In genomic region chr16:68234188-68235104, GRCh38 we compare ENCODE assay signal across 1 cellular context.
TF ChIP-seq lines count a peak whose summit lies in the region.

No MANE protein-coding gene starts in this region.

TF ChIP-seq in GM23338, 12 proteins besides CTCF, POLR2A, EP300 and RAD21 (continued from another document):
- TF ChIP-seq STAT1 (IDR thresholded peaks at IDR 0.05; ENCODE audit: unreplicated experiment) (no peak), CREB1 (CRISPR knock-in tag; IDR thresholded peaks at IDR 0.05; ENCODE audit: low read depth) (no peak)
TF ChIP-seq in GM23338: peak in this region for 0.
